Comparison of ENCODE assay signal across 9 cellular contexts in genomic region chr9:6646028-6646636, GRCh38. TPM values are rescaled to one million over a fixed set of nuclear protein-coding genes. Genes with fewer than 3 reads are reported as not detected.
DNase-seq lines count a peak whose midpoint lies in the region; ATAC-seq and TF ChIP-seq lines count a peak whose summit lies in the region.
"Had no signal": no experiment of that assay in that cellular context is flagged by ENCODE, and none has a peak within 500 bp of the region (broad histone marks: within the 10 kb centered on the region; RNA-seq: fewer than 3 reads in every experiment).

No MANE protein-coding gene starts in this region.

- WGBS in thyroid gland, 2 donors, result 21 to 24% methylated on average over 18 of the region's 18 CpGs

- H3K27me3 Mint-ChIP-seq in activated naive CD8-positive, alpha-beta T cell treated with anti-CD3 and anti-CD28 coated beads for 36 hours, result peaks cover 65% of the 10 kb centered on the region
- peaks cover 28% of the 10 kb centered on the region for H3K27me3 Mint-ChIP-seq in memory B cell

- H3K4me1 ChIP-seq in thyroid gland (peaks cover 12 to 14% of the 10 kb centered on the region in 2 donors), mucosa of descending colon (ENCODE audit: low read depth) (peaks cover 10% of the 10 kb centered on the region)

- H3K9me3 ChIP-seq in thyroid gland (no peaks in the 10 kb centered on the region), mucosa of descending colon (no peaks in the 10 kb centered on the region)

- no peaks in the 10 kb centered on the region for H3K36me3 Mint-ChIP-seq in activated naive CD8-positive, alpha-beta T cell treated with anti-CD3 and anti-CD28 coated beads for 36 hours
- no peaks in the 10 kb centered on the region for H3K36me3 Mint-ChIP-seq in memory B cell

- no peaks in the 10 kb centered on the region for H3K27me3 ChIP-seq in thyroid gland

- intact Hi-C loops in thyroid gland (cut with DNase I), result no loop called here
- intact Hi-C loops in mucosa of descending colon (cut with DNase I, micrococcal nuclease), result no loop called here

- ATAC-seq in HG03442 (IDR thresholded peaks at IDR 0.05; ENCODE audit: unreplicated experiment), result peak; percentile 24
- ATAC-seq in memory B cell (ENCODE audit: low read depth), result peak; percentile 21
- no peak for ATAC-seq in mucosa of descending colon
- ATAC-seq: K562 had no signal

- TF ChIP-seq CTCF in thyroid gland (IDR thresholded peaks at IDR 0.05), result no peak
- no peak for TF ChIP-seq CTCF in mucosa of descending colon (IDR thresholded peaks at IDR 0.05)

- peak overlapping the region; percentile 57 for H3K4me3 Mint-ChIP-seq in activated naive CD8-positive, alpha-beta T cell treated with anti-CD3 and anti-CD28 coated beads for 36 hours
- peak overlapping the region; percentile 92 for H3K4me3 Mint-ChIP-seq in memory B cell

- H3K4me1 Mint-ChIP-seq in activated naive CD8-positive, alpha-beta T cell treated with anti-CD3 and anti-CD28 coated beads for 36 hours, result peaks cover 15% of the 10 kb centered on the region
- H3K4me1 Mint-ChIP-seq in memory B cell, result peaks cover 10% of the 10 kb centered on the region

- H3K27ac ChIP-seq in thyroid gland, result no peak overlapping the region

- no peaks in the 10 kb centered on the region for H3K9me3 Mint-ChIP-seq in activated naive CD8-positive, alpha-beta T cell treated with anti-CD3 and anti-CD28 coated beads for 36 hours
- H3K9me3 Mint-ChIP-seq in memory B cell, result no peaks in the 10 kb centered on the region

- H3K27ac Mint-ChIP-seq in activated naive CD8-positive, alpha-beta T cell treated with anti-CD3 and anti-CD28 coated beads for 36 hours, result no peak overlapping the region
- H3K27ac Mint-ChIP-seq in memory B cell, result peak overlapping the region; percentile 51

- TF ChIP-seq POLR2A in thyroid gland (IDR thresholded peaks at IDR 0.05), result no peak

- DNase-seq in DMS53 treated with DMSO at 0.1 percent for 48 hours (lab: John Stamatoyannopoulos, UW; ENCODE audit: unreplicated experiment) (peak; percentile 52), memory B cell (ENCODE audit: low spot score in 2 of 2) (no peak), thyroid gland (no peak), mucosa of descending colon (no peak), EL (no peak), middle frontal gyrus (ENCODE audit: extremely low spot score, low spot score) (no peak)
- no peak for DNase-seq in activated naive CD8-positive, alpha-beta T cell treated with anti-CD3 and anti-CD28 coated beads for 36 hours

- H3K4me3 ChIP-seq in thyroid gland (replicated peaks in 1 of 3) (peak overlapping the region in 2 of 3 donors; percentile 28 to 35), mucosa of descending colon (no peak overlapping the region)
- H3K4me3 ChIP-seq: K562 had no signal

- no peaks in the 10 kb centered on the region for H3K36me3 ChIP-seq in thyroid gland
- no peaks in the 10 kb centered on the region for H3K36me3 ChIP-seq in mucosa of descending colon (ENCODE audit: low read depth)

RNA-seq across cellular contexts. Expression of gene GLDC, which starts 0.6 kb away (rescaled TPM):
- total RNA-seq in activated naive CD8-positive, alpha-beta T cell treated with anti-CD3 and anti-CD28 coated beads for 36 hours, result under 1 TPM; 0.64 to 0.68 TPM
- total RNA-seq in thyroid gland, result 10 to 100 TPM in 2 of 4 donors, 1 to 10 TPM in 2; 1.7 to 15.1 (median 8.6) TPM
- total RNA-seq in mucosa of descending colon, result under 1 TPM; 0.38 to 0.63 (median 0.58) TPM
